ENCODE assay signal across 11 cellular contexts in genomic region chr2:106161938-106162814, GRCh38. TPM values are rescaled to one million over a fixed set of nuclear protein-coding genes. Genes with fewer than 3 reads are reported as not detected.
DNase-seq lines count a peak whose midpoint lies in the region; ATAC-seq and TF ChIP-seq lines count a peak whose summit lies in the region.
"Had no signal": no experiment of that assay in that cellular context is flagged by ENCODE, and none has a peak within 500 bp of the region (broad histone marks: within the 10 kb centered on the region; RNA-seq: fewer than 3 reads in every experiment).

No MANE protein-coding gene starts in this region.

- POLR2A ChIA-PET in CD8-positive, alpha-beta T cell (lab: Charles Lee): interaction anchor here (0.6 to 3.5 kb wide), 10 partner anchors 11 to 364 kb away, joined by 3 to 35 read pairs (median 6); partner anchors contain the start of gene UXS1

- no peak overlapping the region for H3K4me3 ChIP-seq in CD8-positive, alpha-beta T cell (ENCODE audit: low read depth, low read length)
- H3K4me3 ChIP-seq in Jurkat, Clone E6-1 (ENCODE audit: low read length): no peak overlapping the region
- H3K4me3 ChIP-seq: dorsolateral prefrontal cortex, transverse colon had no signal

- H3K36me3 Mint-ChIP-seq in CD8-positive, alpha-beta T cell: peaks cover 26% of the 10 kb centered on the region
- peaks cover 5% of the 10 kb centered on the region for H3K36me3 Mint-ChIP-seq in natural killer cell

- no peak for TF ChIP-seq CTCF in CD8-positive, alpha-beta T cell (IDR thresholded peaks at IDR 0.05)
- TF ChIP-seq CTCF in natural killer cell (IDR thresholded peaks at IDR 0.05): no peak

- CTCF ChIA-PET in CD8-positive, alpha-beta T cell (lab: Charles Lee): interaction anchor here (0.7 to 2.8 kb wide), 4 partner anchors 12 to 31 kb away, joined by 3 to 18 read pairs (median 5); partner anchors contain the start of gene UXS1

- H3K4me1 Mint-ChIP-seq in CD8-positive, alpha-beta T cell (ENCODE audit: low read depth): peaks cover 94% of the 10 kb centered on the region
- H3K4me1 Mint-ChIP-seq in natural killer cell: peaks cover 42 to 46% of the 10 kb centered on the region in 2 donors

- intact Hi-C loops in CD8-positive, alpha-beta T cell (cut with DNase I, micrococcal nuclease): loop anchor here (2.0 to 10.0 kb wide), 4 partner anchors 29 to 417 kb away; partner anchors contain the start of gene NCK2 (in 1 of the 2)
- intact Hi-C loops in natural killer cell (cut with micrococcal nuclease): no loop called here

- no peaks in the 10 kb centered on the region for H3K27me3 ChIP-seq in CD8-positive, alpha-beta T cell (ENCODE audit: insufficient read depth, low read length)
- H3K27me3 ChIP-seq: dorsolateral prefrontal cortex, transverse colon had no signal

- H3K27ac ChIP-seq in CD8-positive, alpha-beta T cell (ENCODE audit: low read depth, low read length): peak overlapping the region; percentile 3

- H3K9me3 Mint-ChIP-seq in CD8-positive, alpha-beta T cell: no peaks in the 10 kb centered on the region
- no peaks in the 10 kb centered on the region for H3K9me3 Mint-ChIP-seq in natural killer cell

- ATAC-seq in CD8-positive, alpha-beta T cell: no peak
- ATAC-seq in natural killer cell (no peak), GM18870 (IDR thresholded peaks at IDR 0.05; ENCODE audit: unreplicated experiment) (no peak)
- ATAC-seq: left colon had no signal

- peak overlapping the region; percentile 98 for H3K27ac Mint-ChIP-seq in CD8-positive, alpha-beta T cell
- peak overlapping the region; percentile 92 to 94 for H3K27ac Mint-ChIP-seq in natural killer cell

- peaks cover 89% of the 10 kb centered on the region for H3K4me1 ChIP-seq in CD8-positive, alpha-beta T cell (ENCODE audit: insufficient read depth, low read length)
- H3K4me1 ChIP-seq: transverse colon had no signal

- H3K27me3 Mint-ChIP-seq in CD8-positive, alpha-beta T cell (ENCODE audit: low read depth): no peaks in the 10 kb centered on the region
- no peaks in the 10 kb centered on the region for H3K27me3 Mint-ChIP-seq in natural killer cell (ENCODE audit: low read depth in 2 of 2)

- no peaks in the 10 kb centered on the region for H3K9me3 ChIP-seq in CD8-positive, alpha-beta T cell (ENCODE audit: low read length)
- H3K9me3 ChIP-seq: transverse colon had no signal

- peak overlapping the region; percentile 13 for H3K4me3 Mint-ChIP-seq in CD8-positive, alpha-beta T cell
- H3K4me3 Mint-ChIP-seq in natural killer cell: peak overlapping the region; percentile 66

- no peaks in the 10 kb centered on the region for H3K36me3 ChIP-seq in CD8-positive, alpha-beta T cell (ENCODE audit: insufficient read depth, low read length)
- H3K36me3 ChIP-seq: transverse colon had no signal

- no peak for DNase-seq in CD8-positive, alpha-beta T cell
- peak; percentile 40 for DNase-seq in Jurkat, Clone E6-1 (ENCODE audit: low read depth, low spot score)
- peak; percentile 12 for DNase-seq in cerebellar cortex (ENCODE audit: low spot score)
- no peak for DNase-seq in natural killer cell
- no peak for DNase-seq in iPS-NIHi11 (ENCODE audit: low spot score)
- no peak for DNase-seq in NK-92 (lab: John Stamatoyannopoulos, UW; ENCODE audit: unreplicated experiment)
- DNase-seq in stimulated activated CD4-positive, alpha-beta T cell treated with anti-CD3 and anti-CD28 coated beads, Interleukin-1b, Interleukin-23, amount 100 ng/mL, for 48 hours: no peak
- DNase-seq: dorsolateral prefrontal cortex, left colon, transverse colon had no signal

RNA-seq across cellular contexts. Expression of gene UXS1, which starts 31.9 kb away (rescaled TPM):
- total RNA-seq in CD8-positive, alpha-beta T cell: 10 to 100 TPM; 62.1 to 70.8 TPM
- 29.1 TPM for polyA plus RNA-seq in Jurkat, Clone E6-1 (2012; ENCODE audit: insufficient read depth, insufficient read length)
- 10 to 100 TPM; 36.3 to 60.4 (median 37.5) TPM for total RNA-seq in natural killer cell

Comparison
In these comparisons a context has a peak if more than half of its experiments do, and no peak if none do; other contexts are left out.
1. DNase-seq: peak in Jurkat, Clone E6-1 (single experiment) and cerebellar cortex (single experiment); none in CD8-positive, alpha-beta T cell (0 of 7), natural killer cell (single experiment), iPS-NIHi11 (single experiment), NK-92 (single experiment) and stimulated activated CD4-positive, alpha-beta T cell treated with anti-CD3 and anti-CD28 coated beads, Interleukin-1b, Interleukin-23, amount 100 ng/mL, for 48 hours (single experiment).